ENCODE assay signal across 14 cellular contexts in the genomic region with DNA sequence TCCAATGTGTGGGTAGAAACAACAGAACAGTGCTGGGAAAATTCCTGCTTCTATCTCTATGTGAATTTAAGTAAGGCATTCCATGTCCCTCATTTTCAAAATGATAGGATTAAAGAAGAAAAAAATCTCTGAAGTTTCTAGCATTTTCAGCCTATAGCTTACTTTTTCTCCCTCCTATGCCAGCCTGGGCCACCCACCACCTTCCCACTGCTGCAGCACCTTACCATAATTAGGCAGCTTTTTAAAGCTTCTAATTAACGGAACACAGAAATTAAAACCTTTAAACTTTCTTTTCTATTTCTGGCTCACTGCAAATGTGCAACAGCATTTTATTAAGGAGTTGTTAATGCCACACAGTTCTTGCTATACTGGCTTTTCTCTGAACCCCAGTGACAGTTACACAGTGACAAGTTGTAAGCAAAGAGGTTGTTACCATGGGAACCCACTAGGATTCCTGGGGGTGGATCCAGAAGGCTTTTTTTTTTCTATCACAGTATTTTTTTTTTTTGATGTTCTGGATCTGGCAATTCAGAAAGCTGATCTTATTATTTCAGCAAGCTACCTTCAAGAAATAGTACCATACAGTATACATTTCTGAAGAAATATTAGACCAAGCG. TPM values are rescaled to one million over a fixed set of nuclear protein-coding genes. Genes with fewer than 3 reads are reported as not detected.
DNase-seq lines count a peak whose midpoint lies in the region; ATAC-seq and TF ChIP-seq lines count a peak whose summit lies in the region.
"Had no signal": no experiment of that assay in that cellular context is flagged by ENCODE, and none has a peak within 500 bp of the region (broad histone marks: within the 10 kb centered on the region; RNA-seq: fewer than 3 reads in every experiment).

No MANE protein-coding gene starts in this region.

- no peak overlapping the region for H2BK12ac ChIP-seq in mesenchymal stem cell (ENCODE audit: low read length in 2 of 2)

- 96% methylated on average over 2 of the region's 2 CpGs for WGBS in mesenchymal stem cell

- H2BK120ac ChIP-seq in mesenchymal stem cell (ENCODE audit: low read depth, low read length), result no peak overlapping the region

- no peak for ATAC-seq in Right ventricle myocardium superior (ENCODE audit: poor library complexity)
- ATAC-seq in esophagus mucosa, result no peak
- ATAC-seq: mucosa of descending colon, WTC11 had no signal

- no peak overlapping the region for H3K23ac ChIP-seq in mesenchymal stem cell (ENCODE audit: low read length in 2 of 2)

- no peak overlapping the region for H3K18ac ChIP-seq in mesenchymal stem cell (ENCODE audit: low read depth in 1 of 2, low read length in 2 of 2)

- H2AK5ac ChIP-seq in mesenchymal stem cell (ENCODE audit: low read length, severe bottlenecking), result no peak overlapping the region

- H3K27ac ChIP-seq in cardiac muscle cell, result peak overlapping the region; percentile 39
- peak overlapping the region; percentile 22 to 64 for H3K27ac ChIP-seq in ascending aorta
- no peak overlapping the region for H3K27ac ChIP-seq in mesenchymal stem cell (ENCODE audit: low read length, poor library complexity, severe bottlenecking)
- H3K27ac ChIP-seq in tibial artery, result peak overlapping the region; percentile 12 to 49
- H3K27ac ChIP-seq: KMS-11 had no signal

- H3K36me3 ChIP-seq in cardiac muscle cell (no peaks in the 10 kb centered on the region), ascending aorta (no peaks in the 10 kb centered on the region), mesenchymal stem cell (ENCODE audit: control insufficient read depth in 1 of 2, insufficient read depth in 2 of 2, low read depth in 1 of 2, low read length in 2 of 2) (peaks cover 14 to 21% of the 10 kb centered on the region in 2 experiments), tibial artery (peaks cover 0 to 4% (median 0%) of the 10 kb centered on the region in 3 donors)

- no peak overlapping the region for H2BK5ac ChIP-seq in mesenchymal stem cell (ENCODE audit: low read depth, low read length, poor library complexity, severe bottlenecking)

- no peak overlapping the region for H2BK15ac ChIP-seq in mesenchymal stem cell (ENCODE audit: low read depth, poor library complexity, severe bottlenecking)

- H3K9me3 ChIP-seq in cardiac muscle cell (ENCODE audit: low read depth) (no peaks in the 10 kb centered on the region), ascending aorta (no peaks in the 10 kb centered on the region), mesenchymal stem cell (ENCODE audit: control insufficient read depth, low read length) (no peaks in the 10 kb centered on the region), tibial artery (no peaks in the 10 kb centered on the region)
- H3K9me3 ChIP-seq: heart left ventricle, mucosa of descending colon had no signal

- no peak overlapping the region for H4K8ac ChIP-seq in mesenchymal stem cell (ENCODE audit: low read length)

- H3K4me1 ChIP-seq in cardiac muscle cell (ENCODE audit: low read depth) (peaks cover 21% of the 10 kb centered on the region), ascending aorta (peaks cover 12 to 44% of the 10 kb centered on the region in 2 donors), mesenchymal stem cell (ENCODE audit: control insufficient read depth, insufficient read depth, low read depth, low read length) (peaks cover 11% of the 10 kb centered on the region), tibial artery (peaks cover 11 to 79% (median 39%) of the 10 kb centered on the region in 4 donors)

- DNase-seq in cardiac muscle cell (ENCODE audit: low read depth in 1 of 2, low spot score in 1 of 2) (peak; percentile 50), Right ventricle myocardium superior (no peak), ascending aorta (ENCODE audit: low spot score in 2 of 2) (no peak), mesenchymal stem cell (peak; percentile 75), tibial artery (no peak), dedifferentiated amniotic fluid mesenchymal stem cell (ENCODE audit: extremely low spot score) (no peak), foreskin fibroblast (no peak)
- DNase-seq: GDM1, heart left ventricle, mucosa of descending colon, SHP77 had no signal

- H3K79me1 ChIP-seq in mesenchymal stem cell (replicated peaks; ENCODE audit: low read length, poor library complexity, severe bottlenecking), result no peaks in the 10 kb centered on the region

- TF ChIP-seq CTCF in cardiac muscle cell (IDR thresholded peaks at IDR 0.05; ENCODE audit: low read depth, low read length), result no peak
- TF ChIP-seq CTCF in ascending aorta (IDR thresholded peaks at IDR 0.05), result no peak
- no peak for TF ChIP-seq CTCF in tibial artery (IDR thresholded peaks at IDR 0.05)
- no peak for TF ChIP-seq CTCF in foreskin fibroblast (IDR thresholded peaks at IDR 0.05; ENCODE audit: low read depth, low read length)

- intact Hi-C loops in Right ventricle myocardium superior (cut with DNase I) (no loop called here), ascending aorta (cut with DNase I) (loop anchor here (2.0 kb wide), 1 partner anchor 20 kb away; a partner anchor contains a TSS), tibial artery (cut with DNase I; ENCODE audit: low total_unique reads) (no loop called here)

- no peak overlapping the region for H3K14ac ChIP-seq in mesenchymal stem cell (ENCODE audit: low read length in 2 of 2)

- no peak overlapping the region for H3K4ac ChIP-seq in mesenchymal stem cell (ENCODE audit: low read depth in 1 of 2, low read length in 2 of 2)

- no peak overlapping the region for H3K4me2 ChIP-seq in mesenchymal stem cell (ENCODE audit: low read length, poor library complexity, severe bottlenecking)
- H3K4me2 ChIP-seq: KMS-11 had no signal

- H3K9ac ChIP-seq in mesenchymal stem cell (ENCODE audit: low read length), result peak overlapping the region; percentile 53
- H3K9ac ChIP-seq: KMS-11 had no signal

- H2AFZ ChIP-seq in mesenchymal stem cell (ENCODE audit: low read depth, low read length), result no peak overlapping the region

- H4K91ac ChIP-seq in mesenchymal stem cell (ENCODE audit: low read length), result no peak overlapping the region

- no peaks in the 10 kb centered on the region for H3K27me3 ChIP-seq in cardiac muscle cell
- no peaks in the 10 kb centered on the region for H3K27me3 ChIP-seq in ascending aorta
- H3K27me3 ChIP-seq in mesenchymal stem cell (ENCODE audit: control insufficient read depth in 1 of 2, insufficient read depth in 1 of 2, low read length in 2 of 2), result no peaks in the 10 kb centered on the region
- no peaks in the 10 kb centered on the region for H3K27me3 ChIP-seq in tibial artery
- H3K27me3 ChIP-seq: heart left ventricle had no signal

- H3K4me3 ChIP-seq in cardiac muscle cell, result no peak overlapping the region
- H3K4me3 ChIP-seq in ascending aorta, result no peak overlapping the region
- no peak overlapping the region for H3K4me3 ChIP-seq in mesenchymal stem cell (ENCODE audit: insufficient read depth in 1 of 2, low read depth in 1 of 2, low read length in 2 of 2)
- H3K4me3 ChIP-seq in tibial artery, result no peak overlapping the region
- no peak overlapping the region for H3K4me3 ChIP-seq in foreskin fibroblast (ENCODE audit: low read depth in 1 of 2, low read length in 2 of 2)
- H3K4me3 ChIP-seq: heart left ventricle, mucosa of descending colon had no signal

RNA-seq across cellular contexts. Expression of a gene that starts 20.2 kb away (rescaled TPM):
- 72.2 and 178 TPM in 2 replicates for total RNA-seq in cardiac muscle cell
- polyA plus RNA-seq in cardiac muscle cell, result 98.9 and 162 TPM in 2 replicates
- 97.4 TPM for total RNA-seq in Right ventricle myocardium superior
- total RNA-seq in ascending aorta, result 68.9 TPM
- polyA plus RNA-seq in mesenchymal stem cell (2013, experiment 1 of 2), result 44.3 TPM
- polyA plus RNA-seq in mesenchymal stem cell (2013, experiment 2 of 2), result 44.0 TPM
- total RNA-seq in esophagus mucosa, result 63.7 TPM

RNA-seq across cellular contexts. Expression of a gene that starts 32.7 kb away (rescaled TPM):
- total RNA-seq in cardiac muscle cell, result 212 and 246 TPM in 2 replicates
- 123 and 143 TPM in 2 replicates for polyA plus RNA-seq in cardiac muscle cell
- total RNA-seq in Right ventricle myocardium superior, result 20.9 TPM
- 215 TPM for total RNA-seq in ascending aorta
- polyA plus RNA-seq in mesenchymal stem cell (2013, experiment 1 of 2), result 55.4 TPM
- polyA plus RNA-seq in mesenchymal stem cell (2013, experiment 2 of 2), result 56.2 TPM
- 29.6 TPM for total RNA-seq in esophagus mucosa

RNA-seq across cellular contexts. Expression of a gene that starts 46.1 kb away (rescaled TPM):
- total RNA-seq in cardiac muscle cell, result 16.9 and 22.5 TPM in 2 replicates
- polyA plus RNA-seq in cardiac muscle cell, result 18.6 and 23.9 TPM in 2 replicates
- 12.9 TPM for total RNA-seq in Right ventricle myocardium superior
- total RNA-seq in ascending aorta, result 14.8 TPM
- 8.3 TPM for polyA plus RNA-seq in mesenchymal stem cell (2013, experiment 1 of 2)
- 8.3 TPM for polyA plus RNA-seq in mesenchymal stem cell (2013, experiment 2 of 2)
- 8.0 TPM for total RNA-seq in esophagus mucosa

RNA-seq across cellular contexts. Expression of a gene that starts 46.2 kb away (rescaled TPM):
- total RNA-seq in cardiac muscle cell, result 79.1 and 128 TPM in 2 replicates
- polyA plus RNA-seq in cardiac muscle cell, result 210 and 232 TPM in 2 replicates
- total RNA-seq in Right ventricle myocardium superior, result 350 TPM
- total RNA-seq in ascending aorta, result 19.9 TPM
- polyA plus RNA-seq in mesenchymal stem cell (2013, experiment 1 of 2), result 76.5 TPM
- 83.4 TPM for polyA plus RNA-seq in mesenchymal stem cell (2013, experiment 2 of 2)
- total RNA-seq in esophagus mucosa, result 103 TPM

RNA-seq across cellular contexts. Expression of a gene that starts 53.8 kb away (rescaled TPM):
- total RNA-seq in cardiac muscle cell (not detected in 2 replicates), Right ventricle myocardium superior (not detected), ascending aorta (not detected), esophagus mucosa (not detected)
- polyA plus RNA-seq in cardiac muscle cell, result 0.12 TPM in 1 of 2 replicates, not detected in the other
- polyA plus RNA-seq in mesenchymal stem cell (2013, experiment 1 of 2), result not detected
- not detected for polyA plus RNA-seq in mesenchymal stem cell (2013, experiment 2 of 2)

Comparison
In these comparisons a context has a peak if more than half of its experiments do, and no peak if none do; other contexts are left out.
1. DNase-seq: peak in cardiac muscle cell (2 of 2) and mesenchymal stem cell (single experiment); none in Right ventricle myocardium superior (single experiment), ascending aorta (0 of 2), tibial artery (0 of 2), dedifferentiated amniotic fluid mesenchymal stem cell (single experiment) and foreskin fibroblast (0 of 2).